31 cellular contexts compared by ENCODE assay signal in genomic region chr5:22663124-22663523, GRCh38.
"Had no signal": no experiment of that assay in that cellular context is flagged by ENCODE, and none has a peak within 500 bp of the region (broad histone marks: within the 10 kb centered on the region; RNA-seq: fewer than 3 reads in every experiment).

No MANE protein-coding gene starts in this region.

- H3K4me3 ChIP-seq: adrenal gland, ascending aorta, esophagus squamous epithelium, gastrocnemius medialis, heart left ventricle had no signal

- H3K27me3 Mint-ChIP-seq: activated CD4-positive, alpha-beta memory T cell treated with anti-CD3 and anti-CD28 coated beads for 36 hours; activated CD4-positive, alpha-beta T cell treated with anti-CD3 and anti-CD28 coated beads for 36 hours; activated CD4-positive, alpha-beta T cell treated with anti-CD3 and anti-CD28 coated beads, Interleukin-2, amount 10 ng/mL, durations not matched to agents 24 days and 14 days; activated CD8-positive, alpha-beta memory T cell treated with anti-CD3 and anti-CD28 coated beads, Interleukin-2, amount 10 ng/mL, durations not matched to agents 7 days and 5 days; activated naive CD4-positive, alpha-beta T cell treated with anti-CD3 and anti-CD28 coated beads, Interleukin-2, amount 50 U/mL, for 24 hours; activated naive CD8-positive, alpha-beta T cell treated with anti-CD3 and anti-CD28 coated beads for 36 hours; activated naive CD8-positive, alpha-beta T cell treated with anti-CD3 and anti-CD28 coated beads, Interleukin-2, amount 50 U/mL, for 24 hours; brain; effector memory CD8-positive, alpha-beta T cell; T-helper 17 cell had no signal

- ATAC-seq: activated CD4-positive, alpha-beta T cell treated with anti-CD3 and anti-CD28 coated beads for 36 hours; activated CD8-positive, alpha-beta memory T cell treated with anti-CD3 and anti-CD28 coated beads, Interleukin-2, amount 10 ng/mL, durations not matched to agents 7 days and 5 days; activated CD8-positive, alpha-beta T cell treated with anti-CD3 and anti-CD28 coated beads, Interleukin-2, amount 10 ng/mL, durations not matched to agents 7 days and 5 days; activated naive CD8-positive, alpha-beta T cell treated with anti-CD3 and anti-CD28 coated beads, Interleukin-2, amount 50 U/mL, for 24 hours; effector memory CD8-positive, alpha-beta T cell; gastrocnemius medialis; heart left ventricle; T-helper 17 cell had no signal

- H3K4me1 ChIP-seq: adrenal gland, ascending aorta, esophagus squamous epithelium, gastrocnemius medialis, heart left ventricle had no signal

- H3K36me3 ChIP-seq: adrenal gland, ascending aorta, esophagus squamous epithelium, gastrocnemius medialis, heart left ventricle had no signal

- H3K9me3 Mint-ChIP-seq: activated CD4-positive, alpha-beta T cell treated with anti-CD3 and anti-CD28 coated beads, Interleukin-2, amount 10 ng/mL, durations not matched to agents 24 days and 14 days; activated naive CD4-positive, alpha-beta T cell treated with anti-CD3 and anti-CD28 coated beads, Interleukin-2, amount 50 U/mL, for 24 hours; activated T-helper 1 cell treated with anti-CD3 and anti-CD28 coated beads, Interleukin-12 subunit alpha, Interleukin-12 subunit beta, Interleukin-2, Interleukin-4 antibody, amounts not matched to agents 30 ng/mL and 10 ng/mL and 1 ng/mL, durations not matched to agents 14 hours and 24 hours and 36 hours; brain had no signal

- DNase-seq: activated CD4-positive, alpha-beta memory T cell treated with anti-CD3 and anti-CD28 coated beads for 36 hours; activated CD4-positive, alpha-beta T cell treated with anti-CD3 and anti-CD28 coated beads for 36 hours; activated CD4-positive, alpha-beta T cell treated with anti-CD3 and anti-CD28 coated beads, Interleukin-2, amount 10 ng/mL, durations not matched to agents 24 days and 14 days; activated CD4-positive, CD25-positive, alpha-beta regulatory T cell; activated CD4-positive, CD25-positive, alpha-beta regulatory T cell treated with anti-CD3 and anti-CD28 coated beads, Interleukin-2, amount 50 U/mL, for 72 hours; activated CD8-positive, alpha-beta memory T cell treated with anti-CD3 and anti-CD28 coated beads, Interleukin-2, amount 10 ng/mL, durations not matched to agents 7 days and 5 days; activated CD8-positive, alpha-beta memory T cell treated with anti-CD3 and anti-CD28 coated beads, Interleukin-2, amount 50 U/mL, for 4 hours; activated CD8-positive, alpha-beta T cell treated with anti-CD3 and anti-CD28 coated beads, Interleukin-2, amount 10 ng/mL, durations not matched to agents 7 days and 5 days; activated effector memory CD4-positive, alpha-beta T cell treated with anti-CD3 and anti-CD28 coated beads, Interleukin-2, amount 50 U/mL, for 16 hours; activated naive CD4-positive, alpha-beta T cell treated with anti-CD3 and anti-CD28 coated beads for 36 hours; activated naive CD8-positive, alpha-beta T cell treated with anti-CD3 and anti-CD28 coated beads for 36 hours; activated naive CD8-positive, alpha-beta T cell treated with anti-CD3 and anti-CD28 coated beads, Interleukin-2, amount 50 U/mL, for 24 hours; activated T-cell treated with anti-CD3 and anti-CD28 coated beads, Interleukin-2, amount 50 U/mL, for 1 hour; activated T-cell treated with anti-CD3 and anti-CD28 coated beads, Interleukin-2, amount 50 U/mL, for 48 hours; adrenal gland; cortex of kidney; dermis blood vessel endothelial cell; effector CD4-positive, alpha-beta T cell; effector memory CD8-positive, alpha-beta T cell; esophagus squamous epithelium; gastrocnemius medialis; glutamatergic neuron; heart left ventricle; T-helper 1 cell; T-helper 17 cell had no signal

- H3K36me3 Mint-ChIP-seq: activated CD4-positive, alpha-beta memory T cell treated with anti-CD3 and anti-CD28 coated beads for 36 hours; activated CD8-positive, alpha-beta memory T cell treated with anti-CD3 and anti-CD28 coated beads, Interleukin-2, amount 10 ng/mL, durations not matched to agents 7 days and 5 days; activated naive CD4-positive, alpha-beta T cell treated with anti-CD3 and anti-CD28 coated beads, Interleukin-2, amount 50 U/mL, for 24 hours; activated naive CD8-positive, alpha-beta T cell treated with anti-CD3 and anti-CD28 coated beads for 36 hours; brain had no signal

- H3K27me3 ChIP-seq: adrenal gland, ascending aorta, esophagus squamous epithelium, gastrocnemius medialis, heart left ventricle had no signal

- H3K27ac Mint-ChIP-seq: activated CD4-positive, alpha-beta memory T cell treated with anti-CD3 and anti-CD28 coated beads for 36 hours; activated CD4-positive, alpha-beta T cell treated with anti-CD3 and anti-CD28 coated beads for 36 hours; activated CD4-positive, alpha-beta T cell treated with anti-CD3 and anti-CD28 coated beads, Interleukin-2, amount 10 ng/mL, durations not matched to agents 24 days and 14 days; activated CD8-positive, alpha-beta memory T cell treated with anti-CD3 and anti-CD28 coated beads, Interleukin-2, amount 10 ng/mL, durations not matched to agents 7 days and 5 days; activated CD8-positive, alpha-beta T cell treated with anti-CD3 and anti-CD28 coated beads, Interleukin-2, amount 10 ng/mL, durations not matched to agents 7 days and 5 days; activated naive CD4-positive, alpha-beta T cell treated with anti-CD3 and anti-CD28 coated beads for 36 hours; activated naive CD4-positive, alpha-beta T cell treated with anti-CD3 and anti-CD28 coated beads, Interleukin-2, amount 50 U/mL, for 24 hours; activated naive CD8-positive, alpha-beta T cell treated with anti-CD3 and anti-CD28 coated beads for 36 hours; activated naive CD8-positive, alpha-beta T cell treated with anti-CD3 and anti-CD28 coated beads, Interleukin-2, amount 50 U/mL, for 24 hours; activated T-helper 1 cell treated with anti-CD3 and anti-CD28 coated beads, Interleukin-12 subunit alpha, Interleukin-12 subunit beta, Interleukin-2, Interleukin-4 antibody, amounts not matched to agents 30 ng/mL and 10 ng/mL and 1 ng/mL, durations not matched to agents 14 hours and 24 hours and 36 hours; activated T-helper 2 cell treated with anti-CD3 and anti-CD28 coated beads, Interferon-gamma antibody, Interleukin-2, Interleukin-4, amounts not matched to agents 10 μg/mL and 5 μg/mL and 100 μg/mL, durations not matched to agents 14 hours and 24 hours and 36 hours; brain; effector memory CD8-positive, alpha-beta T cell; T-helper 17 cell had no signal

- H3K27ac ChIP-seq: adrenal gland, ascending aorta, epithelial cell of prostate, esophagus squamous epithelium, gastrocnemius medialis, heart left ventricle had no signal

- H3K4me1 Mint-ChIP-seq: activated CD4-positive, alpha-beta T cell treated with anti-CD3 and anti-CD28 coated beads for 36 hours; activated CD4-positive, alpha-beta T cell treated with anti-CD3 and anti-CD28 coated beads, Interleukin-2, amount 10 ng/mL, durations not matched to agents 24 days and 14 days; activated CD8-positive, alpha-beta memory T cell treated with anti-CD3 and anti-CD28 coated beads, Interleukin-2, amount 10 ng/mL, durations not matched to agents 7 days and 5 days; activated naive CD4-positive, alpha-beta T cell treated with anti-CD3 and anti-CD28 coated beads, Interleukin-2, amount 50 U/mL, for 24 hours; activated naive CD8-positive, alpha-beta T cell treated with anti-CD3 and anti-CD28 coated beads for 36 hours; activated naive CD8-positive, alpha-beta T cell treated with anti-CD3 and anti-CD28 coated beads, Interleukin-2, amount 50 U/mL, for 24 hours; T-helper 17 cell had no signal

- H3K9me3 ChIP-seq: adrenal gland, ascending aorta, esophagus squamous epithelium, gastrocnemius medialis had no signal

- H3K4me3 Mint-ChIP-seq: activated CD4-positive, alpha-beta memory T cell treated with anti-CD3 and anti-CD28 coated beads for 36 hours; activated CD4-positive, alpha-beta T cell treated with anti-CD3 and anti-CD28 coated beads for 36 hours; activated CD4-positive, alpha-beta T cell treated with anti-CD3 and anti-CD28 coated beads, Interleukin-2, amount 10 ng/mL, durations not matched to agents 24 days and 14 days; activated CD8-positive, alpha-beta memory T cell treated with anti-CD3 and anti-CD28 coated beads, Interleukin-2, amount 10 ng/mL, durations not matched to agents 7 days and 5 days; activated CD8-positive, alpha-beta T cell treated with anti-CD3 and anti-CD28 coated beads, Interleukin-2, amount 10 ng/mL, durations not matched to agents 7 days and 5 days; activated naive CD4-positive, alpha-beta T cell treated with anti-CD3 and anti-CD28 coated beads for 36 hours; activated naive CD4-positive, alpha-beta T cell treated with anti-CD3 and anti-CD28 coated beads, Interleukin-2, amount 50 U/mL, for 24 hours; activated naive CD8-positive, alpha-beta T cell treated with anti-CD3 and anti-CD28 coated beads for 36 hours; activated naive CD8-positive, alpha-beta T cell treated with anti-CD3 and anti-CD28 coated beads, Interleukin-2, amount 50 U/mL, for 24 hours; activated T-helper 1 cell treated with anti-CD3 and anti-CD28 coated beads, Interleukin-12 subunit alpha, Interleukin-12 subunit beta, Interleukin-2, Interleukin-4 antibody, amounts not matched to agents 30 ng/mL and 10 ng/mL and 1 ng/mL, durations not matched to agents 14 hours and 24 hours and 36 hours; brain; effector memory CD8-positive, alpha-beta T cell; T-helper 17 cell had no signal
